14 cellular contexts compared by ENCODE assay signal in the genomic region with DNA sequence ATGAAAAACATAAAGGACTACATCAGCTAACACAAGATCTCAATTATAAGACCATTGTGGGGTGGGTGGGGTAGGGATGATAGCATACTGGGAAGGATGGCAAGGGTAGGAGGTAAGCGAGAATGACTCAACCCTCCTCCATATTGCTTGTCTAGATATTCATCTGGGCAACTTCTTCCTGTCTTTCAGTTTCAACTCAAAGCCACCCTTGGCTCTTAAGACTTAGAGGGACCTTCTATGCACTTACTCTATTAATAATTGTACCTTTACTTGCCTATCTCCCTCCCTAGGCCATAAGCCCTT.
DNase-seq lines count a peak whose midpoint lies in the region; ATAC-seq, FAIRE-seq and TF ChIP-seq lines count a peak whose summit lies in the region.
"Had no signal": no experiment of that assay in that cellular context is flagged by ENCODE, and none has a peak within 500 bp of the region (broad histone marks: within the 10 kb centered on the region; RNA-seq: fewer than 3 reads in every experiment).

No MANE protein-coding gene starts in this region.

- H3K79me2 ChIP-seq in GM23248 (ENCODE audit: insufficient read depth): no peaks in the 10 kb centered on the region
- H3K79me2 ChIP-seq in K562 (ENCODE audit: control insufficient read depth, insufficient read depth, low read length): no peaks in the 10 kb centered on the region

- CTCF ChIA-PET in IMR-90 (lab: Yijun Ruan, JAX) (no interaction called here), K562 (lab: Yijun Ruan, JAX; ENCODE audit: low intra/inter-chr PET ratio) (no interaction called here)

- peak overlapping the region; percentile 79 for H3K18ac ChIP-seq in IMR-90 (ENCODE audit: low read depth, low read length)

- 0 out of 2 replicates have a peak overlapping the region, but pooled peaks have one; percentile 7 for H3K14ac ChIP-seq in IMR-90 (replicated peaks; ENCODE audit: low read depth, low read length)

- H3F3A ChIP-seq in GM23248 (ENCODE audit: insufficient read depth): peaks cover 34% of the 10 kb centered on the region

- H3K9me3 ChIP-seq in GM23248 (ENCODE audit: low read depth) (no peaks in the 10 kb centered on the region), IMR-90 (ENCODE audit: control insufficient read depth, insufficient read depth, low read length) (no peaks in the 10 kb centered on the region), K562 (replicated peaks; ENCODE audit: control insufficient read depth, insufficient read depth, low read depth, low read length) (no peaks in the 10 kb centered on the region)

- H2AK5ac ChIP-seq in IMR-90 (ENCODE audit: low read depth, low read length): no peak overlapping the region

- H3K36me3 ChIP-seq in GM23248 (ENCODE audit: low read depth) (no peaks in the 10 kb centered on the region), IMR-90 (ENCODE audit: control insufficient read depth, insufficient read depth, low read length) (no peaks in the 10 kb centered on the region), K562 (ENCODE audit: control insufficient read depth, insufficient read depth, low read length) (no peaks in the 10 kb centered on the region)

- WGBS in GM23248 (ENCODE audit: low coverage in 1 of 2, low lambda C conversion rate in 2 of 2, missing lambda C conversion rate in 2 of 2), 2 experiments: 17 to 20% methylated on average over 1 of the region's 1 CpG
- no CpG with 5 or more reads among the region's 1 CpG for WGBS in IMR-90 (ENCODE audit: extremely low coverage in 2 of 2, insufficient read length in 1 of 2), 2 experiments
- WGBS in K562 (ENCODE audit: insufficient coverage, low coverage, missing lambda C conversion rate): 0% methylated on average over 1 of the region's 1 CpG

- intact Hi-C loops in IMR-90 (cut with micrococcal nuclease) (loop anchor here (2.0 kb wide), 1 partner anchor 36 kb away; no protein-coding TSS in a partner anchor), K562 (cut with micrococcal nuclease) (no loop called here), left ventricle myocardium superior (cut with micrococcal nuclease) (no loop called here)

- no peak for TF ChIP-seq CTCF in IMR-90 (conservative IDR thresholded peaks at IDR 0.05; ENCODE audit: low read depth, low read length)
- TF ChIP-seq CTCF in K562 (IDR thresholded peaks at IDR 0.05 in 2 of 3, conservative IDR thresholded peaks at IDR 0.05 in 1 of 3; ENCODE audit: insufficient read depth in 2 of 3, low read depth in 1 of 3, low read length in 3 of 3): no peak

- H3K27ac ChIP-seq in GM23248 (peak overlapping the region; percentile 63), IMR-90 (ENCODE audit: insufficient read depth, low read length) (peak overlapping the region; percentile 80), K562 (ENCODE audit: extremely low read depth, low read depth, low read length) (no peak overlapping the region; the same call in 2 of the 3 replicates)

- H3K56ac ChIP-seq in IMR-90 (ENCODE audit: extremely low read depth, insufficient read depth, low read length): no peak overlapping the region

- H2BK5ac ChIP-seq in IMR-90 (ENCODE audit: low read depth, low read length, poor library complexity, severe bottlenecking): peak overlapping the region; percentile 74

- H2BK15ac ChIP-seq in IMR-90 (ENCODE audit: low read depth, low read length): peak overlapping the region; percentile 35; the same call in 2 of the 3 replicates

- H3K79me1 ChIP-seq in IMR-90 (ENCODE audit: low read depth in 1 of 2, low read length in 2 of 2): no peaks in the 10 kb centered on the region

- no peak overlapping the region; the same call in 1 of the 2 replicates for H4K91ac ChIP-seq in IMR-90 (ENCODE audit: insufficient read depth, low read depth, low read length)

- no peaks in the 10 kb centered on the region for H3K27me3 ChIP-seq in GM23248 (replicated peaks; ENCODE audit: insufficient read depth)
- no peaks in the 10 kb centered on the region for H3K27me3 ChIP-seq in IMR-90 (ENCODE audit: control insufficient read depth, insufficient read depth, low read length)
- H3K27me3 ChIP-seq in K562 (ENCODE audit: control insufficient read depth in 2 of 2, insufficient read depth in 2 of 2, low read length in 2 of 2): no peaks in the 10 kb centered on the region

- H2BK20ac ChIP-seq in IMR-90 (ENCODE audit: low read depth, low read length): peak overlapping the region; percentile 50; the same call in 1 of the 2 replicates

- in situ Hi-C loops in GM23248 (cut with MboI): no loop called here
- in situ Hi-C loops in IMR-90 (cut with MboI; ENCODE audit: low sequenced_read_pairs): no loop called here
- in situ Hi-C loops in K562 (cut with MboI): no loop called here

- BruUV-seq in IMR-90 (replicated peaks; lab: Mats Ljungman, UMichigan): no TSS peak
- no TSS peak for BruUV-seq in K562 (replicated peaks; lab: Mats Ljungman, UMichigan)

- H3K9ac ChIP-seq in GM23248: no peak overlapping the region
- H3K9ac ChIP-seq in IMR-90 (ENCODE audit: low read depth, low read length): no peak overlapping the region
- H3K9ac ChIP-seq in K562 (ENCODE audit: insufficient read depth in 1 of 2, low read depth in 2 of 2, low read length in 2 of 2): no peak overlapping the region

- POLR2A ChIA-PET in IMR-90 (lab: Charles Lee; ENCODE audit: unreplicated experiment): no interaction called here
- POLR2A ChIA-PET in K562 (lab: Yijun Ruan, JAX): no interaction called here

- dilution Hi-C loops in IMR-90 (cut with HindIII; ENCODE audit: low sequenced_read_pairs, unreplicated experiment): no loop called here

- H4K8ac ChIP-seq in IMR-90 (ENCODE audit: low read depth in 2 of 2, low read length in 2 of 2): 0 out of 4 replicates have a peak overlapping the region, but pooled peaks of 1 of the 2 experiments have one; percentile 0

- peak; percentile 50 for DNase-seq in GM23248
- no peak for DNase-seq in IMR-90
- peak in 1 of 4 experiments; percentile 11 for DNase-seq in K562 (ENCODE audit: extremely low read depth in 1 of 4, low spot score in 3 of 4)
- no peak for DNase-seq in NCI-H146 treated with DMSO at 0.1 percent for 48 hours (lab: John Stamatoyannopoulos, UW; ENCODE audit: unreplicated experiment)
- DNase-seq in DMS114 treated with DMSO at 0.1 percent for 48 hours (lab: John Stamatoyannopoulos, UW; ENCODE audit: unreplicated experiment): no peak
- DNase-seq in left ventricle myocardium superior: no peak
- DNase-seq: activated CD8-positive, alpha-beta memory T cell treated with anti-CD3 and anti-CD28 coated beads, Interleukin-2, amount 50 U/mL, for 48 hours; effector CD4-positive, alpha-beta T cell; NCI-H1105 treated with DMSO at 0.1 percent for 48 hours; NCI-H510A; SHP77 treated with DMSO at 0.1 percent for 48 hours had no signal

- peak overlapping the region; percentile 26; the same call in 1 of the 2 replicates for H3K4ac ChIP-seq in IMR-90 (ENCODE audit: low read depth, low read length)

- no peak for TF ChIP-seq POLR2A in IMR-90 (IDR thresholded peaks at IDR 0.05; ENCODE audit: low read depth, low read length)
- no peak for TF ChIP-seq POLR2A in K562 (conservative IDR thresholded peaks at IDR 0.05)

- peak; percentile 65 for ATAC-seq in GM18502 (IDR thresholded peaks at IDR 0.05; ENCODE audit: poor library complexity, unreplicated experiment)
- ATAC-seq in IMR-90 (ENCODE audit: low read depth): no peak
- ATAC-seq in K562: peak; percentile 49; the same call in 1 of the 3 replicates
- ATAC-seq in HG02938 (IDR thresholded peaks at IDR 0.05; ENCODE audit: unreplicated experiment): no peak
- ATAC-seq in left ventricle myocardium superior: no peak
- ATAC-seq: HCT116 had no signal

- H4K20me1 ChIP-seq in GM23248 (ENCODE audit: insufficient read depth): no peaks in the 10 kb centered on the region
- no peaks in the 10 kb centered on the region for H4K20me1 ChIP-seq in IMR-90 (ENCODE audit: insufficient read depth, low read length)
- no peaks in the 10 kb centered on the region for H4K20me1 ChIP-seq in K562 (replicated peaks; ENCODE audit: control insufficient read depth, insufficient read depth, low read length)

- H3K4me2 ChIP-seq in GM23248 (ENCODE audit: unreplicated experiment) (peak overlapping the region; percentile 59), IMR-90 (ENCODE audit: low read depth, low read length) (0 out of 2 replicates have a peak overlapping the region, but pooled peaks have one; percentile 81), K562 (ENCODE audit: insufficient read depth, low read length) (no peak overlapping the region)

- FAIRE-seq in K562 (lab: Jason Lieb, UNC): no peak

- TF ChIP-seq RAD21 in IMR-90 (IDR thresholded peaks at IDR 0.05; ENCODE audit: low read length): no peak
- TF ChIP-seq RAD21 in K562 (CRISPR knock-in tag; conservative IDR thresholded peaks at IDR 0.05 in 1 of 2, IDR thresholded peaks at IDR 0.05 in 1 of 2): no peak

- H3K4me1 ChIP-seq in GM23248 (ENCODE audit: insufficient read depth) (peaks cover 30% of the 10 kb centered on the region), IMR-90 (ENCODE audit: control insufficient read depth, insufficient read depth, low read length) (peaks cover 6% of the 10 kb centered on the region), K562 (replicated peaks in 1 of 2; ENCODE audit: control insufficient read depth in 2 of 2, insufficient read depth in 2 of 2, low read length in 2 of 2) (peaks cover 0 to 12% of the 10 kb centered on the region in 2 experiments; a peak in 3 of 5 replicates)

- no peak overlapping the region for H3K23ac ChIP-seq in IMR-90 (ENCODE audit: low read depth, low read length)

- H3K9me1 ChIP-seq in IMR-90 (ENCODE audit: insufficient read depth, low read length): no peaks in the 10 kb centered on the region
- H3K9me1 ChIP-seq in K562 (ENCODE audit: control insufficient read depth, insufficient read depth, low read length): no peaks in the 10 kb centered on the region

- H2BK120ac ChIP-seq in IMR-90 (ENCODE audit: low read depth, low read length): peak overlapping the region; percentile 66; the same call in 1 of the 2 replicates

- H3K4me3 ChIP-seq in GM23248 (no peak overlapping the region), IMR-90 (ENCODE audit: insufficient read depth, low read depth, low read length) (no peak overlapping the region), K562 (no peak overlapping the region)

- no peak overlapping the region for H2AFZ ChIP-seq in GM23248
- no peak overlapping the region for H2AFZ ChIP-seq in IMR-90 (replicated peaks; ENCODE audit: low read length, poor library complexity)
- peak overlapping the region; percentile 75 for H2AFZ ChIP-seq in K562 (ENCODE audit: low read depth, low read length)

- H3K9me2 ChIP-seq in GM23248 (ENCODE audit: insufficient read depth): no peaks in the 10 kb centered on the region

- TF ChIP-seq EP300 in K562 (IDR thresholded peaks at IDR 0.05; ENCODE audit: low read length): no peak

- no peak overlapping the region for H2AK9ac ChIP-seq in IMR-90 (replicated peaks; ENCODE audit: low read depth, low read length, poor library complexity)

- H4K5ac ChIP-seq in IMR-90 (ENCODE audit: low read depth, low read length): peak overlapping the region; percentile 49; the same call in 1 of the 2 replicates

TF ChIP-seq in IMR-90, 13 proteins besides CTCF, POLR2A, EP300 and RAD21 (continues in another document):
- TF ChIP-seq RFX5 (IDR thresholded peaks at IDR 0.05; ENCODE audit: low read depth, low read length): no peak
- TF ChIP-seq MXI1 (IDR thresholded peaks at IDR 0.05; ENCODE audit: borderline replicate concordance, low read depth, low read length): no peak

TF ChIP-seq in K562, 482 proteins besides CTCF, POLR2A, EP300 and RAD21 (continues in another document):
- no peak for TF ChIP-seq MAFG (tag; conservative IDR thresholded peaks at IDR 0.05)

Comparison
In these comparisons a context has a peak if more than half of its experiments do, and no peak if none do; other contexts are left out.
1. ATAC-seq: peak in GM18502 (single experiment) and K562 (single experiment); none in IMR-90 (single experiment), HG02938 (single experiment) and left ventricle myocardium superior (single experiment).